Comparison of ENCODE assay signal across 13 cellular contexts in genomic region chr9:112447283-112447761, GRCh38. TPM values are rescaled to one million over a fixed set of nuclear protein-coding genes. Genes with fewer than 3 reads are reported as not detected.
A peak's percentile ranks its signal among the peaks of the same experiment; 100 is the strongest.
DNase-seq lines count a peak whose midpoint lies in the region; ATAC-seq, FAIRE-seq and TF ChIP-seq lines count a peak whose summit lies in the region.
"Had no signal": no experiment of that assay in that cellular context is flagged by ENCODE, and none has a peak within 500 bp of the region (broad histone marks: within the 10 kb centered on the region; RNA-seq: fewer than 3 reads in every experiment).

No MANE protein-coding gene starts in this region.

- DNase-seq in natural killer cell (no peak), K562 (ENCODE audit: extremely low read depth in 1 of 4, low spot score in 3 of 4) (peak in 1 of 4 experiments; percentile 28), memory B cell (ENCODE audit: low spot score in 2 of 2) (no peak), aorta (no peak), Caco-2 (no peak), ureter (ENCODE audit: low spot score) (no peak)
- no peak for DNase-seq in natural killer cell treated with Interleukin-12 subunit alpha and Interleukin-12 subunit beta and Interleukin-15 and Interleukin-18, amount 100 ng/mL, for 72 hours (ENCODE audit: low spot score)
- DNase-seq: lower lobe of right lung, NCI-H146, Peyer's patch had no signal

- intact Hi-C loops in natural killer cell (cut with micrococcal nuclease) (no loop called here), K562 (cut with micrococcal nuclease) (loop anchor here (10.0 kb wide), 1 partner anchor 347 kb away; no protein-coding TSS in a partner anchor), aorta (cut with DNase I) (no loop called here), Caco-2 (cut with micrococcal nuclease; ENCODE audit: unreplicated experiment) (loop anchor here (10.0 kb wide), 1 partner anchor 257 kb away; no protein-coding TSS in a partner anchor)

- H3K36me3 Mint-ChIP-seq in natural killer cell (no peaks in the 10 kb centered on the region), memory B cell (peaks cover 2% of the 10 kb centered on the region), Caco-2 (ENCODE audit: insufficient read depth, unreplicated experiment) (peaks cover 50% of the 10 kb centered on the region)
- no peaks in the 10 kb centered on the region for H3K36me3 Mint-ChIP-seq in natural killer cell treated with Interleukin-12 subunit alpha and Interleukin-12 subunit beta and Interleukin-15 and Interleukin-18, amount 100 ng/mL, for 72 hours
- H3K36me3 Mint-ChIP-seq: activated naive CD4-positive, alpha-beta T cell treated with anti-CD3 and anti-CD28 coated beads, Interleukin-2, amount 50 U/mL, for 72 hours had no signal

- POLR2A ChIA-PET in K562 (lab: Yijun Ruan, JAX) (interaction anchor here (0.9 to 1.0 kb wide), 3 partner anchors 9 to 13 kb away, joined by 3 to 4 read pairs (median 3); no protein-coding TSS in a partner anchor), Caco-2 (lab: Charles Lee) (no interaction called here)

- H3K27ac ChIP-seq in K562 (ENCODE audit: extremely low read depth, low read depth, low read length), result 0 out of 3 replicates have a peak overlapping the region, but pooled peaks have one; percentile 29
- peak overlapping the region in 1 of 2 donors; percentile 89 for H3K27ac ChIP-seq in aorta (ENCODE audit: low read depth in 1 of 2, low read length in 2 of 2)
- H3K27ac ChIP-seq: lower lobe of right lung, Peyer's patch had no signal

- TF ChIP-seq POLR2A in K562 (conservative IDR thresholded peaks at IDR 0.05), result no peak

- H3K79me2 ChIP-seq in K562 (ENCODE audit: control insufficient read depth, insufficient read depth, low read length), result no peaks in the 10 kb centered on the region

- peak; percentile 55 for FAIRE-seq in K562 (lab: Jason Lieb, UNC)

- no peaks in the 10 kb centered on the region for H4K20me1 ChIP-seq in K562 (replicated peaks; ENCODE audit: control insufficient read depth, insufficient read depth, low read length)
- H4K20me1 ChIP-seq: BLaER1 treated with 17β-estradiol and CSF1 and Interleukin-3, amounts not matched to agents 10 nM and 100 nM had no signal

- H3K27ac Mint-ChIP-seq in natural killer cell, result peak overlapping the region; percentile 68 to 76
- H3K27ac Mint-ChIP-seq in natural killer cell treated with Interleukin-12 subunit alpha and Interleukin-12 subunit beta and Interleukin-15 and Interleukin-18, amount 100 ng/mL, for 72 hours, result no peak overlapping the region
- H3K27ac Mint-ChIP-seq in memory B cell, result peak overlapping the region; percentile 35
- no peak overlapping the region for H3K27ac Mint-ChIP-seq in Caco-2 (ENCODE audit: unreplicated experiment)

- no peaks in the 10 kb centered on the region for H3K9me1 ChIP-seq in K562 (ENCODE audit: control insufficient read depth, insufficient read depth, low read length)

- ATAC-seq in natural killer cell (peak in 1 of 3 donors; percentile 32), K562 (peak; percentile 66), memory B cell (ENCODE audit: low read depth) (no peak), aorta (ENCODE audit: low FRiP score) (peak; percentile 60), HG03097 (IDR thresholded peaks at IDR 0.05; ENCODE audit: low FRiP score, unreplicated experiment) (no peak)
- no peak for ATAC-seq in natural killer cell treated with Interleukin-12 subunit alpha and Interleukin-12 subunit beta and Interleukin-15 and Interleukin-18, amount 100 ng/mL, for 72 hours
- ATAC-seq: activated naive CD4-positive, alpha-beta T cell treated with anti-CD3 and anti-CD28 coated beads, Interleukin-2, amount 50 U/mL, for 72 hours had no signal

- no peaks in the 10 kb centered on the region for H3K27me3 Mint-ChIP-seq in natural killer cell (ENCODE audit: low read depth in 2 of 2)
- no peaks in the 10 kb centered on the region for H3K27me3 Mint-ChIP-seq in natural killer cell treated with Interleukin-12 subunit alpha and Interleukin-12 subunit beta and Interleukin-15 and Interleukin-18, amount 100 ng/mL, for 72 hours
- no peaks in the 10 kb centered on the region for H3K27me3 Mint-ChIP-seq in memory B cell
- no peaks in the 10 kb centered on the region for H3K27me3 Mint-ChIP-seq in Caco-2 (ENCODE audit: insufficient read depth, unreplicated experiment)

- no peak overlapping the region for H2AFZ ChIP-seq in K562 (ENCODE audit: low read depth, low read length)

- no peak; the same call in 1 of the 2 replicates for TF ChIP-seq EP300 in K562 (IDR thresholded peaks at IDR 0.05; ENCODE audit: low read length)

- H3K9me3 Mint-ChIP-seq in natural killer cell (no peaks in the 10 kb centered on the region), memory B cell (no peaks in the 10 kb centered on the region), Caco-2 (ENCODE audit: unreplicated experiment) (no peaks in the 10 kb centered on the region)
- no peaks in the 10 kb centered on the region for H3K9me3 Mint-ChIP-seq in natural killer cell treated with Interleukin-12 subunit alpha and Interleukin-12 subunit beta and Interleukin-15 and Interleukin-18, amount 100 ng/mL, for 72 hours
- H3K9me3 Mint-ChIP-seq: activated naive CD4-positive, alpha-beta T cell treated with anti-CD3 and anti-CD28 coated beads, Interleukin-2, amount 50 U/mL, for 72 hours had no signal

- no peak overlapping the region for H3K4me2 ChIP-seq in K562 (ENCODE audit: insufficient read depth, low read length)

- H3K27me3 ChIP-seq in K562 (ENCODE audit: control insufficient read depth in 2 of 2, insufficient read depth in 2 of 2, low read length in 2 of 2) (no peaks in the 10 kb centered on the region), aorta (ENCODE audit: control insufficient read depth in 1 of 2, insufficient read depth in 2 of 2, low read length in 1 of 2) (no peaks in the 10 kb centered on the region), Caco-2 (replicated peaks; ENCODE audit: control insufficient read depth, insufficient read depth, low read length) (no peaks in the 10 kb centered on the region)
- H3K27me3 ChIP-seq: BLaER1 treated with 17β-estradiol and CSF1 and Interleukin-3, amounts not matched to agents 10 nM and 100 nM; Peyer's patch had no signal

- in situ Hi-C loops in K562 (cut with MboI), result no loop called here

- H3K4me1 Mint-ChIP-seq in natural killer cell (peaks cover 19 to 22% of the 10 kb centered on the region in 2 donors), memory B cell (peaks cover 31% of the 10 kb centered on the region), Caco-2 (ENCODE audit: low read depth, unreplicated experiment) (peaks cover 17% of the 10 kb centered on the region)
- H3K4me1 Mint-ChIP-seq in natural killer cell treated with Interleukin-12 subunit alpha and Interleukin-12 subunit beta and Interleukin-15 and Interleukin-18, amount 100 ng/mL, for 72 hours (ENCODE audit: low read depth in 2 of 2), result peaks cover 0 to 12% of the 10 kb centered on the region in 2 donors

- no peak overlapping the region for H3K9ac ChIP-seq in K562 (ENCODE audit: insufficient read depth in 1 of 2, low read depth in 2 of 2, low read length in 2 of 2)
- H3K9ac ChIP-seq: BLaER1 treated with 17β-estradiol and CSF1 and Interleukin-3, amounts not matched to agents 10 nM and 100 nM had no signal

- H3K4me3 ChIP-seq in K562 (no peak overlapping the region), aorta (ENCODE audit: low read length in 2 of 2) (no peak overlapping the region), Caco-2 (ENCODE audit: low read depth, low read length) (no peak overlapping the region)
- H3K4me3 ChIP-seq: BLaER1 treated with 17β-estradiol and CSF1 and Interleukin-3, amounts not matched to agents 10 nM and 100 nM; lower lobe of right lung; Peyer's patch had no signal

- TF ChIP-seq CTCF in natural killer cell (IDR thresholded peaks at IDR 0.05) (no peak), K562 (IDR thresholded peaks at IDR 0.05 in 2 of 3, conservative IDR thresholded peaks at IDR 0.05 in 1 of 3; ENCODE audit: insufficient read depth in 2 of 3, low read depth in 1 of 3, low read length in 3 of 3) (no peak), Caco-2 (IDR thresholded peaks at IDR 0.05; ENCODE audit: insufficient read depth in 1 of 2, low read depth in 1 of 2, low read length in 1 of 2, severe bottlenecking in 1 of 2, unreplicated experiment in 1 of 2) (no peak)

- 12% methylated on average over 2 of the region's 2 CpGs for WGBS in K562 (ENCODE audit: insufficient coverage, low coverage, missing lambda C conversion rate)
- WGBS in aorta, 2 donors, result 3 to 6% methylated on average over 2 of the region's 2 CpGs

- no peaks in the 10 kb centered on the region for H3K9me3 ChIP-seq in K562 (replicated peaks; ENCODE audit: control insufficient read depth, insufficient read depth, low read depth, low read length)
- H3K9me3 ChIP-seq in aorta (ENCODE audit: control insufficient read depth, low read length), result no peaks in the 10 kb centered on the region
- no peaks in the 10 kb centered on the region; the same call in 1 of the 2 replicates for H3K9me3 ChIP-seq in Caco-2
- H3K9me3 ChIP-seq: BLaER1 treated with 17β-estradiol and CSF1 and Interleukin-3, amounts not matched to agents 10 nM and 100 nM; lower lobe of right lung; Peyer's patch had no signal

- H3K4me1 ChIP-seq in K562 (replicated peaks in 1 of 2; ENCODE audit: control insufficient read depth in 2 of 2, insufficient read depth in 2 of 2, low read length in 2 of 2), result peaks cover 0 to 8% of the 10 kb centered on the region in 2 experiments; a peak in 3 of 5 replicates
- H3K4me1 ChIP-seq in aorta (ENCODE audit: control insufficient read depth in 1 of 2, insufficient read depth in 2 of 2, low read length in 2 of 2), result no peaks in the 10 kb centered on the region
- no peaks in the 10 kb centered on the region for H3K4me1 ChIP-seq in Caco-2
- H3K4me1 ChIP-seq: lower lobe of right lung, Peyer's patch had no signal

- no peak for TF ChIP-seq RAD21 in K562 (CRISPR knock-in tag; conservative IDR thresholded peaks at IDR 0.05 in 1 of 2, IDR thresholded peaks at IDR 0.05 in 1 of 2)

- CTCF ChIA-PET in K562 (lab: Yijun Ruan, JAX; ENCODE audit: low intra/inter-chr PET ratio), result no interaction called here
- CTCF ChIA-PET in Caco-2 (lab: Charles Lee), result no interaction called here

- BruUV-seq in K562 (replicated peaks; lab: Mats Ljungman, UMichigan) (no TSS peak), Caco-2 (replicated peaks; lab: Mats Ljungman, UMichigan) (no TSS peak)

- peaks cover 2% of the 10 kb centered on the region; the same call in 1 of the 3 replicates for H3K36me3 ChIP-seq in K562 (ENCODE audit: control insufficient read depth, insufficient read depth, low read length)
- no peaks in the 10 kb centered on the region for H3K36me3 ChIP-seq in aorta (ENCODE audit: control insufficient read depth in 1 of 2, insufficient read depth in 2 of 2, low read length in 1 of 2)
- no peaks in the 10 kb centered on the region for H3K36me3 ChIP-seq in Caco-2 (ENCODE audit: control insufficient read depth, insufficient read depth, low read length)
- H3K36me3 ChIP-seq: Peyer's patch had no signal

- H3K4me3 Mint-ChIP-seq in natural killer cell (no peak overlapping the region), memory B cell (peak overlapping the region; percentile 54), Caco-2 (ENCODE audit: unreplicated experiment) (no peak overlapping the region)
- no peak overlapping the region for H3K4me3 Mint-ChIP-seq in natural killer cell treated with Interleukin-12 subunit alpha and Interleukin-12 subunit beta and Interleukin-15 and Interleukin-18, amount 100 ng/mL, for 72 hours

RNA-seq across cellular contexts. Expression of gene KIAA1958, which starts 39.3 kb away (rescaled TPM):
- total RNA-seq in natural killer cell, result 1 to 10 TPM; 5.4 to 6.1 (median 5.5) TPM
- total RNA-seq in natural killer cell treated with Interleukin-12 subunit alpha and Interleukin-12 subunit beta and Interleukin-15 and Interleukin-18, amount 100 ng/mL, for 72 hours, result 10 to 100 TPM in 1 of 2 donors, 1 to 10 TPM in 1; 3.5 to 14.6 TPM
- total RNA-seq in K562 (2011; cell fraction: chromatin; rRNA removed; ENCODE audit: low replicate concordance), result 49.8 and 66.2 TPM in 2 replicates
- 22.5 and 29.5 TPM in 2 replicates for total RNA-seq in K562 (2011; cell fraction: nucleolus; rRNA removed)
- 30.6 and 35.2 TPM in 2 replicates for total RNA-seq in K562 (2011; cell fraction: nucleoplasm; rRNA removed)
- 5.8 and 5.9 TPM in 2 replicates for total RNA-seq in K562 (2014; rRNA removed)
- total RNA-seq in K562 (2014; rRNA removed; fragmentation: Illumina TruSeq; extraction: Trizol), result 10.2 and 10.8 TPM in 2 replicates
- total RNA-seq in K562 (2015; rRNA removed; fragmentation: Illumina TruSeq; extraction: Trizol), result 10.1 TPM in 2 replicates
- total RNA-seq in K562 (2021), result 14.4 and 16.0 TPM in 2 replicates
- polyA plus RNA-seq in K562 (2011; rRNA removed), result 10.5 and 13.2 TPM in 2 replicates
- 8.3 and 14.3 TPM in 2 replicates for polyA plus RNA-seq in K562 (2011; cell fraction: cytosol; rRNA removed)
- polyA plus RNA-seq in K562 (2011; cell fraction: nucleus; rRNA removed), result 17.4 and 19.9 TPM in 2 replicates
- 5.3 and 6.2 TPM in 2 replicates for polyA plus RNA-seq in K562 (2012)
- 11.6 and 12.8 TPM in 2 replicates for polyA plus RNA-seq in K562 (2014; fragmentation: Illumina TruSeq; extraction: Trizol)
- polyA plus RNA-seq in K562 (2014; fragmentation: Nextera tagmentation; extraction: Ambion mirVana), result 1 to 10 TPM; 1.1 to 2.6 TPM
- polyA plus RNA-seq in K562 (2014; rRNA removed), result 5.2 and 5.9 TPM in 2 replicates
- 52.8 and 56.9 TPM in 2 replicates for polyA minus RNA-seq in K562 (2011; rRNA and poly(A)+ RNA removed)
- 33.8 and 39.5 TPM in 2 replicates for polyA minus RNA-seq in K562 (2011; cell fraction: cytosol; rRNA and poly(A)+ RNA removed)
- 24.6 and 45.3 TPM in 2 replicates for polyA minus RNA-seq in K562 (2011; cell fraction: nucleus; rRNA and poly(A)+ RNA removed)
- 1 to 10 TPM; 6.2 to 7.9 TPM for total RNA-seq in aorta
- polyA plus RNA-seq in aorta, result 1 to 10 TPM; 1.0 to 1.5 TPM
- total RNA-seq in Caco-2 (2022), result 20.0 and 22.7 TPM in 2 replicates
- total RNA-seq in ureter, result 12.2 TPM

Comparison
In these comparisons a context has a peak if more than half of its experiments do, and no peak if none do; other contexts are left out.
1. H3K27ac Mint-ChIP-seq: peak in natural killer cell (2 of 2) and memory B cell (single experiment); none in natural killer cell treated with Interleukin-12 subunit alpha and Interleukin-12 subunit beta and Interleukin-15 and Interleukin-18, amount 100 ng/mL, for 72 hours (0 of 2) and Caco-2 (single experiment).
2. ATAC-seq: peak in K562 (single experiment) and aorta (single experiment); none in natural killer cell treated with Interleukin-12 subunit alpha and Interleukin-12 subunit beta and Interleukin-15 and Interleukin-18, amount 100 ng/mL, for 72 hours (0 of 2), memory B cell (single experiment) and HG03097 (single experiment).
3. intact Hi-C loops: an anchor here in K562 (10.0 kb wide) and Caco-2 (10.0 kb wide); none called in natural killer cell and aorta.